Comparison of ENCODE assay signal across 1 cellular context in the genomic region with DNA sequence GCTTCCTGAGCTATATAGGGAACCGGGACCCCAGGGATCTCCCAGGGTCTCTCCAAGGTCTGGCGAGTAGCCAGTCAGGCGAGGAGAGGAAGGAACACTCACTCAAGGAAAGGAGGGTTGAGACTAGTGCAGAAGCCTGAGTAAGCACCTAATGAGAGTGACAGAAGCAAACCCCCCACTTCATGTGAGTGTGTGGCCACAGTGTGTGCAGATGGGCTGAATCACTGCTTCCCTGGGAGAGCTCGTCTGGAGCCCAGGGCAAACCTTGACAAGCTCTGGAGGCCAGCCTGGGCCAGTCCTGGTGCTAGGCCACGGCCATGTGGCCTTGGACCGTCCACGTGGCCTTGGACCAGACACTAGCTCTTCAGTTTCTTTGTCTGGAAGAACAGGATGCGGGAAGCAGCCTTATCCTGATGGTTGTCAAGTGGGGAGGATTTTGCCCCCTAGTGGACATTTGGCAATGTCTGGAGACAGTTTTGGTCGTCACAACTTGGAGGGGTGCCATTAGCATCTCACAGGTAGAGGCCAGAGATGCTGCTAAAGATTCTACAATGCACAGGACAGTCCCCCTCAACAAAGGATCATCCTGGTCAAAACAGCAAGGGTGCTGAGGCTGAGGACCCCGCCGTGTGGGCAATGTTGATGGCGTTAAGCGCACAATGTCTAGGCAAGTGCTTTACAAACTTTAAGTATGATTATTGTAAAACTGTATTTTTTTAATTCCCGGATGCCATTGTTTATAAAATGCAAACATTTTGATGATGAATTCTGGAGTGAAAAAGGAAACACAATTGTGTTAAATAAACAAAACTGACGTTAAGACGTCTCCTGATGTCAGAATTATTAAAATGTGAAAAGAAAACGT.
TF ChIP-seq lines count a peak whose summit lies in the region.

No MANE protein-coding gene starts in this region.

TF ChIP-seq in HepG2, 621 proteins besides CTCF, POLR2A, EP300 and RAD21 (continued from another document and continues in another):
- TF ChIP-seq, protein P1, sequence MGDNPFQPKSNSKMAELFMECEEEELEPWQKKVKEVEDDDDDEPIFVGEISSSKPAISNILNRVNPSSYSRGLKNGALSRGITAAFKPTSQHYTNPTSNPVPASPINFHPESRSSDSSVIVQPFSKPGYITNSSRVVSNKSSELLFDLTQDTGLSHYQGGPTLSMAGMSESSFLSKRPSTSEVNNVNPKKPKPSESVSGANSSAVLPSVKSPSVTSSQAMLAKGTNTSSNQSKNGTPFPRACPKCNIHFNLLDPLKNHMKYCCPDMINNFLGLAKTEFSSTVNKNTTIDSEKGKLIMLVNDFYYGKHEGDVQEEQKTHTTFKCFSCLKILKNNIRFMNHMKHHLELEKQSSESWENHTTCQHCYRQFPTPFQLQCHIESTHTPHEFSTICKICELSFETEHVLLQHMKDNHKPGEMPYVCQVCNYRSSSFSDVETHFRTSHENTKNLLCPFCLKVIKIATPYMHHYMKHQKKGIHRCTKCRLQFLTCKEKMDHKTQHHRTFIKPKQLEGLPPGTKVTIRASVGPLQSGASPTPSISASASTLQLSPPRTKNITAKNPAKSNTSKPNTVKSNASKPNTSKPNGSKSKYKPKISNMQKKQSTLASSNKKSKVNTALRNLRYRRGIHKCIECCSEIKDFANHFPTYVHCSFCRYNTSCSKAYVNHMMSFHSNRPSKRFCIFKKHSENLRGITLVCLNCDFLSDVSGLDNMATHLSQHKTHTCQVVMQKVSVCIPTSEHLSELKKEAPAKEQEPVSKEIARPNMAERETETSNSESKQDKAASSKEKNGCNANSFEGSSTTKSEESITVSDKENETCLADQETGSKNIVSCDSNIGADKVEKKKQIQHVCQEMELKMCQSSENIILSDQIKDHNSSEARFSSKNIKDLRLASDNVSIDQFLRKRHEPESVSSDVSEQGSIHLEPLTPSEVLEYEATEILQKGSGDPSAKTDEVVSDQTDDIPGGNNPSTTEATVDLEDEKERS (CRISPR knock-in tag; IDR thresholded peaks at IDR 0.05), result 0 out of 2 replicates have a peak, but pooled peaks have one; percentile 52
- TF ChIP-seq, protein P2, sequence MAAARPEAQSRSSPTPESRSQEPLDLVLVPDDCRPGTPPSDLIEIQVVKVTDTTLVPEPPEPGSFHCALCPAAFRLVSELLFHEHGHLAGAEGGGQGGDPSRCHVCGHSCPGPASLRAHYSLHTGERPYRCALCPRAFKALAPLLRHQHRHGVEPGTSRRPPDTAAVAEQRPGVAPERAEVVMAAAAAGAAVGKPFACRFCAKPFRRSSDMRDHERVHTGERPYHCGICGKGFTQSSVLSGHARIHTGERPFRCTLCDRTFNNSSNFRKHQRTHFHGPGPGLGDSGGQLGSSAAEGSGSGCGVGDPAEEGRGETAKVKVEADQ (CRISPR knock-in tag; IDR thresholded peaks at IDR 0.05; ENCODE audit: borderline replicate concordance), result no peak
- TF ChIP-seq ZNF350 (CRISPR knock-in tag; IDR thresholded peaks at IDR 0.05; ENCODE audit: borderline replicate concordance, low read depth), result peak; percentile 86
- TF ChIP-seq, protein P3, sequence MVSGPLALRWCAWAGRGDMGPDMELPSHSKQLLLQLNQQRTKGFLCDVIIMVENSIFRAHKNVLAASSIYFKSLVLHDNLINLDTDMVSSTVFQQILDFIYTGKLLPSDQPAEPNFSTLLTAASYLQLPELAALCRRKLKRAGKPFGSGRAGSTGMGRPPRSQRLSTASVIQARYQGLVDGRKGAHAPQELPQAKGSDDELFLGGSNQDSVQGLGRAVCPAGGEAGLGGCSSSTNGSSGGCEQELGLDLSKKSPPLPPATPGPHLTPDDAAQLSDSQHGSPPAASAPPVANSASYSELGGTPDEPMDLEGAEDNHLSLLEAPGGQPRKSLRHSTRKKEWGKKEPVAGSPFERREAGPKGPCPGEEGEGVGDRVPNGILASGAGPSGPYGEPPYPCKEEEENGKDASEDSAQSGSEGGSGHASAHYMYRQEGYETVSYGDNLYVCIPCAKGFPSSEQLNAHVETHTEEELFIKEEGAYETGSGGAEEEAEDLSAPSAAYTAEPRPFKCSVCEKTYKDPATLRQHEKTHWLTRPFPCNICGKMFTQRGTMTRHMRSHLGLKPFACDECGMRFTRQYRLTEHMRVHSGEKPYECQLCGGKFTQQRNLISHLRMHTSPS (CRISPR knock-in tag; IDR thresholded peaks at IDR 0.05; ENCODE audit: low read depth), result no peak
- TF ChIP-seq ZNF225 (CRISPR knock-in tag; IDR thresholded peaks at IDR 0.05), result no peak
- peak; percentile 48; the same call in 1 of the 2 replicates for TF ChIP-seq ZSCAN31 (CRISPR knock-in tag; IDR thresholded peaks at IDR 0.05; ENCODE audit: low read depth)
- peak; percentile 70; the same call in 1 of the 2 replicates for TF ChIP-seq ZNF572 (CRISPR knock-in tag; IDR thresholded peaks at IDR 0.05)
- TF ChIP-seq RBM22 (optimal IDR thresholded peaks at IDR 0.05; ENCODE audit: low read length), result no peak
- TF ChIP-seq DMAP1 (CRISPR knock-in tag; IDR thresholded peaks at IDR 0.05), result peak; percentile 94
- TF ChIP-seq ZNF124 (CRISPR knock-in tag; IDR thresholded peaks at IDR 0.05), result peak; percentile 46; the same call in 1 of the 2 replicates
- no peak for TF ChIP-seq TBX3 (IDR thresholded peaks at IDR 0.05; ENCODE audit: borderline replicate concordance)
- TF ChIP-seq, protein P4, sequence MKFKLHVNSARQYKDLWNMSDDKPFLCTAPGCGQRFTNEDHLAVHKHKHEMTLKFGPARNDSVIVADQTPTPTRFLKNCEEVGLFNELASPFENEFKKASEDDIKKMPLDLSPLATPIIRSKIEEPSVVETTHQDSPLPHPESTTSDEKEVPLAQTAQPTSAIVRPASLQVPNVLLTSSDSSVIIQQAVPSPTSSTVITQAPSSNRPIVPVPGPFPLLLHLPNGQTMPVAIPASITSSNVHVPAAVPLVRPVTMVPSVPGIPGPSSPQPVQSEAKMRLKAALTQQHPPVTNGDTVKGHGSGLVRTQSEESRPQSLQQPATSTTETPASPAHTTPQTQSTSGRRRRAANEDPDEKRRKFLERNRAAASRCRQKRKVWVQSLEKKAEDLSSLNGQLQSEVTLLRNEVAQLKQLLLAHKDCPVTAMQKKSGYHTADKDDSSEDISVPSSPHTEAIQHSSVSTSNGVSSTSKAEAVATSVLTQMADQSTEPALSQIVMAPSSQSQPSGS (CRISPR knock-in tag; IDR thresholded peaks at IDR 0.05), result peak; percentile 59; the same call in 1 of the 2 replicates
- TF ChIP-seq, protein P5, sequence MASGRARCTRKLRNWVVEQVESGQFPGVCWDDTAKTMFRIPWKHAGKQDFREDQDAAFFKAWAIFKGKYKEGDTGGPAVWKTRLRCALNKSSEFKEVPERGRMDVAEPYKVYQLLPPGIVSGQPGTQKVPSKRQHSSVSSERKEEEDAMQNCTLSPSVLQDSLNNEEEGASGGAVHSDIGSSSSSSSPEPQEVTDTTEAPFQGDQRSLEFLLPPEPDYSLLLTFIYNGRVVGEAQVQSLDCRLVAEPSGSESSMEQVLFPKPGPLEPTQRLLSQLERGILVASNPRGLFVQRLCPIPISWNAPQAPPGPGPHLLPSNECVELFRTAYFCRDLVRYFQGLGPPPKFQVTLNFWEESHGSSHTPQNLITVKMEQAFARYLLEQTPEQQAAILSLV (CRISPR knock-in tag; IDR thresholded peaks at IDR 0.05; ENCODE audit: borderline replicate concordance), result no peak
- TF ChIP-seq ETV5 (CRISPR knock-in tag; IDR thresholded peaks at IDR 0.05; ENCODE audit: borderline replicate concordance), result peak; percentile 76
- no peak for TF ChIP-seq SRSF9 (IDR thresholded peaks at IDR 0.05; ENCODE audit: borderline replicate concordance, insufficient read depth, low read depth, low read length, poor library complexity, severe bottlenecking)
- peak; percentile 49; the same call in 1 of the 2 replicates for TF ChIP-seq FOXJ3 (CRISPR knock-in tag; IDR thresholded peaks at IDR 0.05; ENCODE audit: borderline replicate concordance)
- peak; percentile 37 for TF ChIP-seq YY1 (IDR thresholded peaks at IDR 0.05; ENCODE audit: insufficient read depth, insufficient replicate concordance, low read depth, low read length)
- TF ChIP-seq, protein P6, sequence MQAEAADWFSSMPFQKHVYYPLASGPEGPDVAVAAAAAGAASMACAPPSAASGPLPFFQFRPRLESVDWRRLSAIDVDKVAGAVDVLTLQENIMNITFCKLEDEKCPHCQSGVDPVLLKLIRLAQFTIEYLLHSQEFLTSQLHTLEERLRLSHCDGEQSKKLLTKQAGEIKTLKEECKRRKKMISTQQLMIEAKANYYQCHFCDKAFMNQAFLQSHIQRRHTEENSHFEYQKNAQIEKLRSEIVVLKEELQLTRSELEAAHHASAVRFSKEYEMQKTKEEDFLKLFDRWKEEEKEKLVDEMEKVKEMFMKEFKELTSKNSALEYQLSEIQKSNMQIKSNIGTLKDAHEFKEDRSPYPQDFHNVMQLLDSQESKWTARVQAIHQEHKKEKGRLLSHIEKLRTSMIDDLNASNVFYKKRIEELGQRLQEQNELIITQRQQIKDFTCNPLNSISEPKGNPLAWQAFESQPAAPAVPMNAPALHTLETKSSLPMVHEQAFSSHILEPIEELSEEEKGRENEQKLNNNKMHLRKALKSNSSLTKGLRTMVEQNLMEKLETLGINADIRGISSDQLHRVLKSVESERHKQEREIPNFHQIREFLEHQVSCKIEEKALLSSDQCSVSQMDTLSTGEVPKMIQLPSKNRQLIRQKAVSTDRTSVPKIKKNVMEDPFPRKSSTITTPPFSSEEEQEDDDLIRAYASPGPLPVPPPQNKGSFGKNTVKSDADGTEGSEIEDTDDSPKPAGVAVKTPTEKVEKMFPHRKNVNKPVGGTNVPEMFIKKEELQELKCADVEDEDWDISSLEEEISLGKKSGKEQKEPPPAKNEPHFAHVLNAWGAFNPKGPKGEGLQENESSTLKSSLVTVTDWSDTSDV (CRISPR knock-in tag; IDR thresholded peaks at IDR 0.05), result no peak
- TF ChIP-seq, protein P7, sequence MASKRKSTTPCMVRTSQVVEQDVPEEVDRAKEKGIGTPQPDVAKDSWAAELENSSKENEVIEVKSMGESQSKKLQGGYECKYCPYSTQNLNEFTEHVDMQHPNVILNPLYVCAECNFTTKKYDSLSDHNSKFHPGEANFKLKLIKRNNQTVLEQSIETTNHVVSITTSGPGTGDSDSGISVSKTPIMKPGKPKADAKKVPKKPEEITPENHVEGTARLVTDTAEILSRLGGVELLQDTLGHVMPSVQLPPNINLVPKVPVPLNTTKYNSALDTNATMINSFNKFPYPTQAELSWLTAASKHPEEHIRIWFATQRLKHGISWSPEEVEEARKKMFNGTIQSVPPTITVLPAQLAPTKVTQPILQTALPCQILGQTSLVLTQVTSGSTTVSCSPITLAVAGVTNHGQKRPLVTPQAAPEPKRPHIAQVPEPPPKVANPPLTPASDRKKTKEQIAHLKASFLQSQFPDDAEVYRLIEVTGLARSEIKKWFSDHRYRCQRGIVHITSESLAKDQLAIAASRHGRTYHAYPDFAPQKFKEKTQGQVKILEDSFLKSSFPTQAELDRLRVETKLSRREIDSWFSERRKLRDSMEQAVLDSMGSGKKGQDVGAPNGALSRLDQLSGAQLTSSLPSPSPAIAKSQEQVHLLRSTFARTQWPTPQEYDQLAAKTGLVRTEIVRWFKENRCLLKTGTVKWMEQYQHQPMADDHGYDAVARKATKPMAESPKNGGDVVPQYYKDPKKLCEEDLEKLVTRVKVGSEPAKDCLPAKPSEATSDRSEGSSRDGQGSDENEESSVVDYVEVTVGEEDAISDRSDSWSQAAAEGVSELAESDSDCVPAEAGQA (IDR thresholded peaks at IDR 0.05; ENCODE audit: low read depth), result no peak
- TF ChIP-seq, protein P7 (CRISPR knock-in tag; IDR thresholded peaks at IDR 0.05; ENCODE audit: borderline replicate concordance), result no peak
- TF ChIP-seq HIVEP1 (CRISPR knock-in tag; IDR thresholded peaks at IDR 0.05), result peak; percentile 65; the same call in 1 of the 2 replicates
- TF ChIP-seq ZNF264 (CRISPR knock-in tag; IDR thresholded peaks at IDR 0.05), result peak; percentile 58
- peak; percentile 52; the same call in 1 of the 2 replicates for TF ChIP-seq ELF1 (CRISPR knock-in tag; IDR thresholded peaks at IDR 0.05)
- TF ChIP-seq KDM2A (CRISPR knock-in tag; IDR thresholded peaks at IDR 0.05; ENCODE audit: borderline replicate concordance, low read depth), result 0 out of 2 replicates have a peak, but pooled peaks have one; percentile 55
